ENCODE assay signal across 12 cellular contexts in the genomic region with DNA sequence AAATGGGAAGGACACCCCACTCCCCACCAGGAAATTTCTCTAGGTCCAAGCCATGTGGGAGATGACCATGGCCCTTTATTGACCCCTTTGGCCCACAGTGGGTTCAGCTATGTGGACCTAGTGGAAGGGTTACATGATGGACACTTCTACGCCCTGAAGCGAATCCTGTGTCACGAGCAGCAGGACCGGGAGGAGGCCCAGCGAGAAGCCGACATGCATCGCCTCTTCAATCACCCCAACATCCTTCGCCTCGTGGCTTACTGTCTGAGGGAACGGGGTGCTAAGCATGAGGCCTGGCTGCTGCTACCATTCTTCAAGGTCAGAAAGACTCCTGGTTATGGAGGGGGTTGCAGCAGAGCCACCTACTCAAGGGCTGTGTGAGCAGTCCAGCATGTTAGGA. TPM values are rescaled to one million over a fixed set of nuclear protein-coding genes. Genes with fewer than 3 reads are reported as not detected.
DNase-seq lines count a peak whose midpoint lies in the region; ATAC-seq and TF ChIP-seq lines count a peak whose summit lies in the region.
"Had no signal": no experiment of that assay in that cellular context is flagged by ENCODE, and none has a peak within 500 bp of the region (broad histone marks: within the 10 kb centered on the region; RNA-seq: fewer than 3 reads in every experiment).

No MANE protein-coding gene starts in this region.

- H3K27ac Mint-ChIP-seq in T-helper 17 cell, result peak overlapping the region; percentile 98

- in situ Hi-C loops in GM23248 (cut with MboI), result no loop called here
- in situ Hi-C loops in G401 (cut with HindIII; ENCODE audit: low sequenced_read_pairs), result no loop called here

- no peaks in the 10 kb centered on the region for H3K27me3 ChIP-seq in GM23248 (replicated peaks; ENCODE audit: insufficient read depth)
- no peaks in the 10 kb centered on the region for H3K27me3 ChIP-seq in tibial nerve

- H3K4me1 ChIP-seq in GM23248 (ENCODE audit: insufficient read depth) (peaks cover 35% of the 10 kb centered on the region), tibial nerve (peaks cover 0 to 50% (median 30%) of the 10 kb centered on the region in 4 donors)

- peak overlapping the region; percentile 98 for H3K9ac ChIP-seq in GM23248

- H3K4me1 Mint-ChIP-seq in T-helper 17 cell, result peaks cover 59% of the 10 kb centered on the region

- no peak overlapping the region for H3K27ac ChIP-seq in GM23248
- H3K27ac ChIP-seq in skin epidermis, result peak overlapping the region in 17 of 21 experiments; percentile 33 to 98 (median 91)
- H3K27ac ChIP-seq in tibial nerve, result peak overlapping the region in 2 of 4 donors; percentile 67 to 94

- no peak overlapping the region for H2AFZ ChIP-seq in GM23248

- H3K27me3 Mint-ChIP-seq in T-helper 17 cell, result no peaks in the 10 kb centered on the region

- TF ChIP-seq CTCF in fibroblast of mammary gland (conservative IDR thresholded peaks at IDR 0.05; ENCODE audit: control insufficient read depth, insufficient read depth, low read depth, low read length) (no peak), tibial nerve (IDR thresholded peaks at IDR 0.05) (no peak)

- 97 to 98% methylated on average over 10 of the region's 10 CpGs for WGBS in GM23248 (ENCODE audit: low coverage in 1 of 2, low lambda C conversion rate in 2 of 2, missing lambda C conversion rate in 2 of 2), 2 experiments
- 89 to 93% methylated on average over 10 of the region's 10 CpGs for WGBS in tibial nerve, 2 donors

- no peak for TF ChIP-seq POLR2A in tibial nerve (IDR thresholded peaks at IDR 0.05)

- ATAC-seq in T-helper 17 cell, result no peak
- ATAC-seq: left ventricle myocardium superior had no signal

- peak overlapping the region; percentile 63 for H3K4me3 Mint-ChIP-seq in T-helper 17 cell

- peak overlapping the region; percentile 94 for H3K4me2 ChIP-seq in GM23248 (ENCODE audit: unreplicated experiment)

- no peak for TF ChIP-seq EP300 in tibial nerve (IDR thresholded peaks at IDR 0.05)

- H3F3A ChIP-seq in GM23248 (ENCODE audit: insufficient read depth), result peaks cover 38% of the 10 kb centered on the region

- no peaks in the 10 kb centered on the region for H3K9me2 ChIP-seq in GM23248 (ENCODE audit: insufficient read depth)

- no peaks in the 10 kb centered on the region for H4K20me1 ChIP-seq in GM23248 (ENCODE audit: insufficient read depth)

- H3K9me3 ChIP-seq in GM23248 (ENCODE audit: low read depth) (no peaks in the 10 kb centered on the region), T-helper 17 cell (ENCODE audit: control insufficient read depth, low read length, poor library complexity, severe bottlenecking) (no peaks in the 10 kb centered on the region), tibial nerve (no peaks in the 10 kb centered on the region)

- H3K36me3 ChIP-seq in GM23248 (ENCODE audit: low read depth), result no peaks in the 10 kb centered on the region
- peaks cover 0 to 33% (median 0%) of the 10 kb centered on the region in 3 donors for H3K36me3 ChIP-seq in tibial nerve

- peaks cover 34% of the 10 kb centered on the region for H3K79me2 ChIP-seq in GM23248 (ENCODE audit: insufficient read depth)

- H3K4me3 ChIP-seq in GM23248 (peak overlapping the region; percentile 91), fibroblast of mammary gland (ENCODE audit: control insufficient read depth, low read depth, low read length) (peak overlapping the region; percentile 91), skin epidermis (no peak overlapping the region), tibial nerve (no peak overlapping the region)

- H3K36me3 Mint-ChIP-seq in T-helper 17 cell (ENCODE audit: low read depth), result peaks cover 5% of the 10 kb centered on the region

- DNase-seq in GM23248 (no peak), T-helper 17 cell (no peak), fibroblast of mammary gland (ENCODE audit: low read depth) (no peak), hepatic stellate cell (ENCODE audit: low spot score) (no peak), G401 (ENCODE audit: low spot score) (no peak), tibial nerve (ENCODE audit: low spot score in 2 of 2) (no peak)
- no peak for DNase-seq in stimulated activated CD4-positive, alpha-beta T cell treated with anti-CD3 and anti-CD28 coated beads, Interleukin-4, amount 100 ng/mL, for 4 hours
- DNase-seq: activated effector memory CD4-positive, alpha-beta T cell treated with Interleukin-2 at 50 U/mL for 16 hours; left ventricle myocardium superior; NCI-H187 had no signal

RNA-seq across cellular contexts. Expression of gene STK16, which starts 1.3 kb away (rescaled TPM):
- 15.3 and 16.0 TPM in 2 replicates for total RNA-seq in GM23248 (2014; rRNA removed; shearing (Covaris generic))
- 5.3 and 7.2 TPM in 2 replicates for polyA plus RNA-seq in GM23248 (2016; fragmentation: Nextera tagmentation; extraction: Ambion mirVana)
- total RNA-seq in T-helper 17 cell (10 to 100 TPM; 11.9 to 17.2 TPM), tibial nerve (10 to 100 TPM in 3 of 4 donors, 1 to 10 TPM in 1; 9.6 to 17.7 (median 15.3) TPM)
- total RNA-seq in G401 (2014; rRNA removed; shearing (Covaris generic)), result 26.4 and 38.1 TPM in 2 replicates

RNA-seq across cellular contexts. Expression of gene GLB1L, which starts 1.3 kb away (rescaled TPM):
- 13.4 and 13.5 TPM in 2 replicates for total RNA-seq in GM23248 (2014; rRNA removed; shearing (Covaris generic))
- 3.4 and 3.8 TPM in 2 replicates for polyA plus RNA-seq in GM23248 (2016; fragmentation: Nextera tagmentation; extraction: Ambion mirVana)
- total RNA-seq in T-helper 17 cell (1 to 10 TPM in 1 of 2 donors, under 1 TPM in 1; 0.94 to 3.1 TPM), tibial nerve (10 to 100 TPM in 2 of 4 donors, 1 to 10 TPM in 2; 6.7 to 13.1 (median 9.6) TPM)
- 6.4 and 6.5 TPM in 2 replicates for total RNA-seq in G401 (2014; rRNA removed; shearing (Covaris generic))

RNA-seq across cellular contexts. Expression of gene TUBA4B, which starts 6.5 kb away (rescaled TPM):
- total RNA-seq in GM23248 (2014; rRNA removed; shearing (Covaris generic)), result not detected in 2 replicates
- polyA plus RNA-seq in GM23248 (2016; fragmentation: Nextera tagmentation; extraction: Ambion mirVana), result not detected in 2 replicates
- not detected for total RNA-seq in T-helper 17 cell
- not detected in 2 replicates for total RNA-seq in G401 (2014; rRNA removed; shearing (Covaris generic))
- not detected for total RNA-seq in tibial nerve
- total RNA-seq: left ventricle myocardium superior, SK-MEL-5 had no signal

RNA-seq across cellular contexts. Expression of gene TUBA4A, which starts 7.2 kb away (rescaled TPM):
- total RNA-seq in GM23248 (2014; rRNA removed; shearing (Covaris generic)), result 14.3 and 27.1 TPM in 2 replicates
- polyA plus RNA-seq in GM23248 (2016; fragmentation: Nextera tagmentation; extraction: Ambion mirVana), result 14.5 and 15.5 TPM in 2 replicates
- total RNA-seq in T-helper 17 cell, result 100 to 1,000 TPM; 107 to 184 TPM
- total RNA-seq in G401 (2014; rRNA removed; shearing (Covaris generic)), result 0.68 and 5.0 TPM in 2 replicates
- 10 to 100 TPM in 1 of 4 donors, 1 to 10 TPM in 3; 8.0 to 24.6 (median 9.4) TPM for total RNA-seq in tibial nerve
- total RNA-seq: SK-MEL-5 had no signal

RNA-seq across cellular contexts. Expression of gene ANKZF1, which starts 17.0 kb away (rescaled TPM):
- 27.8 and 32.6 TPM in 2 replicates for total RNA-seq in GM23248 (2014; rRNA removed; shearing (Covaris generic))
- 26.8 and 31.5 TPM in 2 replicates for polyA plus RNA-seq in GM23248 (2016; fragmentation: Nextera tagmentation; extraction: Ambion mirVana)
- 10 to 100 TPM; 92.5 to 93.5 TPM for total RNA-seq in T-helper 17 cell
- 14.2 and 17.5 TPM in 2 replicates for total RNA-seq in G401 (2014; rRNA removed; shearing (Covaris generic))
- 100 to 1,000 TPM in 2 of 4 donors, 10 to 100 TPM in 2; 84.5 to 106 (median 97.6) TPM for total RNA-seq in tibial nerve

Comparison
In these comparisons a context has a peak if more than half of its experiments do, and no peak if none do; other contexts are left out.
1. H3K4me3 ChIP-seq: peak in GM23248 (single experiment) and fibroblast of mammary gland (single experiment); none in skin epidermis (0 of 7) and tibial nerve (0 of 4).